20 cellular contexts compared by ENCODE assay signal in the genomic region with DNA sequence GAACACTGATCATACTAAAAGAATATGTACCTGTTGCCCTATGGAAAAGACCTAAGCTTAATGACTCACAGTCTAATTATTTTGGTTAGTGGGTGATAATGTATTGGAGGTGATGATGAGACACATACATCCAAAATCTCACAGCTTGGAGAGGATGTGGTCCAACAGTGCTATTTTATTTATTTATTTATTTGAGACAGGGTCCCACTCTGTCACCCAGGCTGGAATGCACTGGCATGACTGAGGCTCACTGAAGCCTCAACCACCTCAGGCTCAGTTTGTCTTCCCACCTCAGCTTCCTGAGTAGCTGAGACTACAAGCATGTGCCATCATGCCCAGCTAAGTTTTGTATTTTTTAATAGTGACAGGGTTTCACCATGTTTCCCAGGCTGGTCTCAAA. TPM values are rescaled to one million over a fixed set of nuclear protein-coding genes. Genes with fewer than 3 reads are reported as not detected.
DNase-seq lines count a peak whose midpoint lies in the region; ATAC-seq and TF ChIP-seq lines count a peak whose summit lies in the region.
"Had no signal": no experiment of that assay in that cellular context is flagged by ENCODE, and none has a peak within 500 bp of the region (broad histone marks: within the 10 kb centered on the region; RNA-seq: fewer than 3 reads in every experiment).

No MANE protein-coding gene starts in this region.

- H3K4me3 ChIP-seq in left ventricle myocardium inferior (no peak overlapping the region), ascending aorta (no peak overlapping the region), thoracic aorta (no peak overlapping the region)
- H3K4me3 ChIP-seq: cardiac muscle cell, dorsolateral prefrontal cortex, MG63, vagina had no signal

- peak overlapping the region; percentile 81 for H3K27ac ChIP-seq in left ventricle myocardium inferior (replicated peaks)
- H3K27ac ChIP-seq in ascending aorta: peak overlapping the region; percentile 56 to 58
- peak overlapping the region; percentile 36 to 56 for H3K27ac ChIP-seq in thoracic aorta
- H3K27ac ChIP-seq: cardiac muscle cell, HL-60, vagina had no signal

- no peaks in the 10 kb centered on the region for H3K9me3 Mint-ChIP-seq in stimulated activated memory B cell treated with anti-CD40 and anti-IgM and Interleukin-4, amounts not matched to agents 10 μg/mL and 1 μg/mL and 100 μg/mL, for 72 hours
- H3K9me3 Mint-ChIP-seq: memory B cell had no signal

- no peak for DNase-seq in left ventricle myocardium inferior
- DNase-seq in cardiac septum (ENCODE audit: low spot score): no peak
- no peak for DNase-seq in ascending aorta (ENCODE audit: low spot score in 2 of 2)
- peak; percentile 31 for DNase-seq in islet precursor cell
- DNase-seq in thoracic aorta (ENCODE audit: low spot score): no peak
- DNase-seq in stimulated activated CD4-positive, alpha-beta T cell treated with anti-CD3 and anti-CD28 coated beads, Interleukin-4, amount 100 ng/mL, for 4 hours: no peak
- DNase-seq in hippocampal formation (lab: John Stamatoyannopoulos, UW): no peak
- DNase-seq: activated CD4-positive, alpha-beta T cell treated with anti-CD3 and anti-CD28 coated beads, Interleukin-2, amount 50 U/mL, for 4 hours; DMS153; H7; MG63; NCI-H1436; NCI-H524; stimulated activated CD8-positive, alpha-beta memory T cell treated with anti-CD3 and anti-CD28 coated beads, Interleukin-4, amount 100 ng/mL, for 48 hours had no signal

- H3K27me3 ChIP-seq in left ventricle myocardium inferior (ENCODE audit: low read depth) (no peaks in the 10 kb centered on the region), ascending aorta (no peaks in the 10 kb centered on the region), thoracic aorta (replicated peaks; ENCODE audit: insufficient read depth) (no peaks in the 10 kb centered on the region)
- H3K27me3 ChIP-seq: cardiac muscle cell, dorsolateral prefrontal cortex, MG63, vagina had no signal

- no peaks in the 10 kb centered on the region for H3K27me3 Mint-ChIP-seq in stimulated activated memory B cell treated with anti-CD40 and anti-IgM and Interleukin-4, amounts not matched to agents 10 μg/mL and 1 μg/mL and 100 μg/mL, for 72 hours
- H3K27me3 Mint-ChIP-seq: memory B cell had no signal

- H3K36me3 Mint-ChIP-seq in stimulated activated memory B cell treated with anti-CD40 and anti-IgM and Interleukin-4, amounts not matched to agents 10 μg/mL and 1 μg/mL and 100 μg/mL, for 72 hours: peaks cover 28% of the 10 kb centered on the region

- TF ChIP-seq CTCF in left ventricle myocardium inferior (IDR thresholded peaks at IDR 0.05; ENCODE audit: borderline replicate concordance): no peak
- TF ChIP-seq CTCF in ascending aorta (IDR thresholded peaks at IDR 0.05): no peak
- no peak for TF ChIP-seq CTCF in thoracic aorta (IDR thresholded peaks at IDR 0.05)

- H3K9me3 ChIP-seq in left ventricle myocardium inferior (replicated peaks) (no peaks in the 10 kb centered on the region), ascending aorta (no peaks in the 10 kb centered on the region), thoracic aorta (no peaks in the 10 kb centered on the region)
- H3K9me3 ChIP-seq: MG63, vagina had no signal

- H3K4me1 ChIP-seq in left ventricle myocardium inferior: peaks cover 90% of the 10 kb centered on the region
- peaks cover 12 to 63% of the 10 kb centered on the region in 2 donors for H3K4me1 ChIP-seq in ascending aorta
- H3K4me1 ChIP-seq in thoracic aorta (ENCODE audit: control insufficient read depth in 1 of 2, low read depth in 2 of 2): peaks cover 36 to 88% of the 10 kb centered on the region in 2 donors

- H3K36me3 ChIP-seq in left ventricle myocardium inferior (peaks cover 8% of the 10 kb centered on the region), ascending aorta (peaks cover 7 to 8% of the 10 kb centered on the region in 2 donors), thoracic aorta (no peaks in the 10 kb centered on the region)
- H3K36me3 ChIP-seq: cardiac muscle cell had no signal

- intact Hi-C loops in left ventricle myocardium inferior (cut with micrococcal nuclease) (no loop called here), cardiac septum (cut with DNase I) (no loop called here), ascending aorta (cut with DNase I) (no loop called here)

- H3K4me3 Mint-ChIP-seq in stimulated activated memory B cell treated with anti-CD40 and anti-IgM and Interleukin-4, amounts not matched to agents 10 μg/mL and 1 μg/mL and 100 μg/mL, for 72 hours: no peak overlapping the region
- H3K4me3 Mint-ChIP-seq: memory B cell had no signal

- no peak for ATAC-seq in thoracic aorta (ENCODE audit: insufficient number of reproducible peaks, low FRiP score, low read depth)
- no peak for ATAC-seq in stimulated activated memory B cell treated with anti-CD40 and anti-IgM and Interleukin-4, amounts not matched to agents 10 μg/mL and 1 μg/mL and 100 μg/mL, for 72 hours

- H3K4me1 Mint-ChIP-seq in stimulated activated memory B cell treated with anti-CD40 and anti-IgM and Interleukin-4, amounts not matched to agents 10 μg/mL and 1 μg/mL and 100 μg/mL, for 72 hours: peaks cover 52% of the 10 kb centered on the region

- no peak overlapping the region for H3K27ac Mint-ChIP-seq in stimulated activated memory B cell treated with anti-CD40 and anti-IgM and Interleukin-4, amounts not matched to agents 10 μg/mL and 1 μg/mL and 100 μg/mL, for 72 hours
- H3K27ac Mint-ChIP-seq: memory B cell had no signal

RNA-seq across cellular contexts. Expression of a gene that starts 35.0 kb away (rescaled TPM):
- total RNA-seq in left ventricle myocardium inferior (97.4 TPM), cardiac septum (145 TPM), ascending aorta (1,791 TPM), thoracic aorta (1,000 to 10,000 TPM; 1,568 to 1,607 TPM)

Comparison
In these comparisons a context has a peak if more than half of its experiments do, and no peak if none do; other contexts are left out.
1. RNA of a gene that starts 35.0 kb away (total RNA-seq): 1,791 TPM in ascending aorta (single experiment) and 1,568 to 1,607 TPM in thoracic aorta; 145 TPM in cardiac septum (single experiment) and 97.4 TPM in left ventricle myocardium inferior (single experiment); every median in the first group is over 10 times any median in the second.
2. Peak in every context shown above with its lines, with median percentiles within 50 percentile points of each other: H3K27ac ChIP-seq.